Comparison of ENCODE assay signal across 21 cellular contexts in the genomic region with DNA sequence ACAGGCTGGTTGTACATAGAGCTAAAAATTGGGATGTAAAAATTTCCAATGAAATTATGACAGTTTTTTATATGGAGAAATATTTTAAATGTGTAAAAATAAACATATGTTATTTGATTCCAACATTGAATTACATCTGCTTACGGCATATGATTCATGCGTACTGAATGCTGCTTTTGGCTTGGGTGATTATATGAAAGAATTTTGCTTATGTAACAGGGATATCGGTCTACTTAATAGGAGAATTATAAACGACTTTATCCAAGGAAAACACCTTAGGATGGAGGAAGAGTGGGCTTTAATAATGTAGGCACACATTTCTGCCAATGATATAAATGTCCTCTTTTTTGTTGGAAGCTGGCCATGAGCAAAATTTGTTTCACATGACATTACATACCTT.
"Had no signal": no experiment of that assay in that cellular context is flagged by ENCODE, and none has a peak within 500 bp of the region (broad histone marks: within the 10 kb centered on the region; RNA-seq: fewer than 3 reads in every experiment).

No MANE protein-coding gene starts in this region.

- H3K4me1 ChIP-seq: gastroesophageal sphincter, parathyroid adenoma, right lobe of liver, uterus had no signal

- H3K9me3 ChIP-seq: right lobe of liver, uterus had no signal

- FAIRE-seq: islet of Langerhans, small intestine had no signal

- H3K79me2 ChIP-seq: parathyroid adenoma had no signal

- H3K27ac ChIP-seq: gastroesophageal sphincter, parathyroid adenoma, right lobe of liver, uterus had no signal

- DNase-seq: activated CD4-positive, alpha-beta T cell treated with anti-CD3 and anti-CD28 coated beads for 1 hour; activated CD4-positive, alpha-beta T cell treated with anti-CD3 and anti-CD28 coated beads, Interleukin-2, amount 50 U/mL, for 1 hour; activated CD8-positive, alpha-beta T cell treated with anti-CD3 and anti-CD28 coated beads, Interleukin-2, amount 10 ng/mL, durations not matched to agents 7 days and 5 days; activated gamma-delta T cell; aorta; dermis blood vessel endothelial cell; effector CD8-positive, alpha-beta T cell; erythroblast; head of caudate nucleus; hypothalamus; left cardiac atrium; right lobe of liver; small intestine; T-helper 9 cell; trophoblast cell; uterus had no signal

- H3K9ac ChIP-seq: parathyroid adenoma had no signal

- H3K27me3 ChIP-seq: gastroesophageal sphincter, right lobe of liver, uterus had no signal

- H3K36me3 ChIP-seq: gastroesophageal sphincter, right lobe of liver, uterus had no signal

- ATAC-seq: activated CD8-positive, alpha-beta T cell treated with anti-CD3 and anti-CD28 coated beads, Interleukin-2, amount 10 ng/mL, durations not matched to agents 7 days and 5 days; gastroesophageal sphincter; left cardiac atrium; natural killer cell treated with Interleukin-12 subunit alpha and Interleukin-12 subunit beta and Interleukin-15 and Interleukin-18, amount 100 ng/mL, for 72 hours; right lobe of liver; stimulated activated memory B cell treated with anti-CD40 and anti-IgM and Interleukin-4, amounts not matched to agents 10 μg/mL and 1 μg/mL and 100 μg/mL, for 72 hours had no signal

- H2AFZ ChIP-seq: parathyroid adenoma had no signal

- H3K4me3 ChIP-seq: gastroesophageal sphincter, right lobe of liver, uterus had no signal
